8 cellular contexts compared by ENCODE assay signal in genomic region chr18:3124822-3125221, GRCh38.
"Had no signal": no experiment of that assay in that cellular context is flagged by ENCODE, and none has a peak within 500 bp of the region (broad histone marks: within the 10 kb centered on the region; RNA-seq: fewer than 3 reads in every experiment).

No MANE protein-coding gene starts in this region.

- ATAC-seq: GM12878 had no signal

- DNase-seq: GDM1, GF-D8 had no signal

- FAIRE-seq: G401.6, GM12878, GM12891, GM12892, GM18507, GM19239 had no signal
